11 cellular contexts compared by ENCODE assay signal in genomic region chr17:75367312-75367711, GRCh38. TPM values are rescaled to one million over a fixed set of nuclear protein-coding genes. Genes with fewer than 3 reads are reported as not detected.
DNase-seq lines count a peak whose midpoint lies in the region; ATAC-seq lines count a peak whose summit lies in the region.
"Had no signal": no experiment of that assay in that cellular context is flagged by ENCODE, and none has a peak within 500 bp of the region (broad histone marks: within the 10 kb centered on the region; RNA-seq: fewer than 3 reads in every experiment).

No MANE protein-coding gene starts in this region.

- DNase-seq in activated T-cell treated with anti-CD3 and anti-CD28 coated beads, Interleukin-2, amount 50 U/mL, for 4 hours: no peak
- no peak for DNase-seq in activated T-cell treated with anti-CD3 and anti-CD28 coated beads for 4 hours
- DNase-seq in T-helper 2 cell treated with Interferon-gamma antibody and Interleukin-4, amounts not matched to agents 5 μg/mL and 100 μg/mL, for 36 hours (ENCODE audit: low spot score): no peak
- peak; percentile 26 for DNase-seq in epithelial cell of prostate (ENCODE audit: low read depth, low spot score)
- DNase-seq in central memory CD4-positive, alpha-beta T cell: no peak
- no peak for DNase-seq in NCI-H1436 (lab: John Stamatoyannopoulos, UW)
- DNase-seq: NCI-H1105, thyroid gland had no signal

- H3K36me3 Mint-ChIP-seq in activated T-cell treated with anti-CD3 and anti-CD28 coated beads, Interleukin-2, amount 50 U/mL, for 4 hours (ENCODE audit: insufficient read depth): peaks cover 23% of the 10 kb centered on the region
- H3K36me3 Mint-ChIP-seq in T-helper 2 cell treated with Interferon-gamma antibody and Interleukin-4, amounts not matched to agents 5 μg/mL and 100 μg/mL, for 36 hours (ENCODE audit: low read depth): peaks cover 12% of the 10 kb centered on the region
- peaks cover 31% of the 10 kb centered on the region for H3K36me3 Mint-ChIP-seq in stimulated activated memory B cell treated with anti-CD40 and anti-IgM and Interleukin-4, amounts not matched to agents 10 μg/mL and 1 μg/mL and 100 μg/mL, for 72 hours

- H3K27ac Mint-ChIP-seq in T-helper 2 cell treated with Interferon-gamma antibody and Interleukin-4, amounts not matched to agents 5 μg/mL and 100 μg/mL, for 36 hours: peak overlapping the region; percentile 47
- H3K27ac Mint-ChIP-seq in stimulated activated memory B cell treated with anti-CD40 and anti-IgM and Interleukin-4, amounts not matched to agents 10 μg/mL and 1 μg/mL and 100 μg/mL, for 72 hours: peak overlapping the region; percentile 62

- peaks cover 91% of the 10 kb centered on the region for H3K4me1 Mint-ChIP-seq in activated T-cell treated with anti-CD3 and anti-CD28 coated beads, Interleukin-2, amount 50 U/mL, for 4 hours (ENCODE audit: low read depth)
- H3K4me1 Mint-ChIP-seq in T-helper 2 cell treated with Interferon-gamma antibody and Interleukin-4, amounts not matched to agents 5 μg/mL and 100 μg/mL, for 36 hours (ENCODE audit: low read depth): peaks cover 75% of the 10 kb centered on the region
- peaks cover 92% of the 10 kb centered on the region for H3K4me1 Mint-ChIP-seq in stimulated activated memory B cell treated with anti-CD40 and anti-IgM and Interleukin-4, amounts not matched to agents 10 μg/mL and 1 μg/mL and 100 μg/mL, for 72 hours

- no peaks in the 10 kb centered on the region for H3K9me3 Mint-ChIP-seq in activated T-cell treated with anti-CD3 and anti-CD28 coated beads, Interleukin-2, amount 50 U/mL, for 4 hours
- no peaks in the 10 kb centered on the region for H3K9me3 Mint-ChIP-seq in T-helper 2 cell treated with Interferon-gamma antibody and Interleukin-4, amounts not matched to agents 5 μg/mL and 100 μg/mL, for 36 hours
- H3K9me3 Mint-ChIP-seq in stimulated activated memory B cell treated with anti-CD40 and anti-IgM and Interleukin-4, amounts not matched to agents 10 μg/mL and 1 μg/mL and 100 μg/mL, for 72 hours: no peaks in the 10 kb centered on the region
- H3K9me3 Mint-ChIP-seq: dendritic cell treated with granulocyte-macrophage colony-stimulating factor and Interleukin-4, amounts not matched to agents 40 ng/mL and 50 ng/mL, for 4 days had no signal

- H3K4me3 Mint-ChIP-seq in activated T-cell treated with anti-CD3 and anti-CD28 coated beads, Interleukin-2, amount 50 U/mL, for 4 hours: no peak overlapping the region
- no peak overlapping the region for H3K4me3 Mint-ChIP-seq in T-helper 2 cell treated with Interferon-gamma antibody and Interleukin-4, amounts not matched to agents 5 μg/mL and 100 μg/mL, for 36 hours
- H3K4me3 Mint-ChIP-seq in stimulated activated memory B cell treated with anti-CD40 and anti-IgM and Interleukin-4, amounts not matched to agents 10 μg/mL and 1 μg/mL and 100 μg/mL, for 72 hours: no peak overlapping the region
- H3K4me3 Mint-ChIP-seq: dendritic cell treated with granulocyte-macrophage colony-stimulating factor and Interleukin-4, amounts not matched to agents 40 ng/mL and 50 ng/mL, for 4 days had no signal

- H3K27me3 Mint-ChIP-seq in activated T-cell treated with anti-CD3 and anti-CD28 coated beads, Interleukin-2, amount 50 U/mL, for 4 hours (ENCODE audit: low read depth): no peaks in the 10 kb centered on the region
- no peaks in the 10 kb centered on the region for H3K27me3 Mint-ChIP-seq in T-helper 2 cell treated with Interferon-gamma antibody and Interleukin-4, amounts not matched to agents 5 μg/mL and 100 μg/mL, for 36 hours (ENCODE audit: low read depth)
- no peaks in the 10 kb centered on the region for H3K27me3 Mint-ChIP-seq in stimulated activated memory B cell treated with anti-CD40 and anti-IgM and Interleukin-4, amounts not matched to agents 10 μg/mL and 1 μg/mL and 100 μg/mL, for 72 hours
- H3K27me3 Mint-ChIP-seq: dendritic cell treated with granulocyte-macrophage colony-stimulating factor and Interleukin-4, amounts not matched to agents 40 ng/mL and 50 ng/mL, for 4 days had no signal

- H3K27ac ChIP-seq in epithelial cell of prostate: peak overlapping the region; percentile 8
- H3K27ac ChIP-seq: thyroid gland had no signal

- peak; percentile 65 to 77 for ATAC-seq in activated T-cell treated with anti-CD3 and anti-CD28 coated beads, Interleukin-2, amount 50 U/mL, for 4 hours
- no peak for ATAC-seq in stimulated activated memory B cell treated with anti-CD40 and anti-IgM and Interleukin-4, amounts not matched to agents 10 μg/mL and 1 μg/mL and 100 μg/mL, for 72 hours
- no peak for ATAC-seq in HG03135 (IDR thresholded peaks at IDR 0.05; ENCODE audit: unreplicated experiment)

RNA-seq across cellular contexts. Expression of gene GRB2, which starts 38.2 kb away (rescaled TPM):
- total RNA-seq in activated T-cell treated with anti-CD3 and anti-CD28 coated beads, Interleukin-2, amount 50 U/mL, for 4 hours: 100 to 1,000 TPM; 186 to 210 (median 207) TPM

Comparison
In these comparisons a context has a peak if more than half of its experiments do, and no peak if none do; other contexts are left out.
1. ATAC-seq: peak in activated T-cell treated with anti-CD3 and anti-CD28 coated beads, Interleukin-2, amount 50 U/mL, for 4 hours (2 of 2); none in stimulated activated memory B cell treated with anti-CD40 and anti-IgM and Interleukin-4, amounts not matched to agents 10 μg/mL and 1 μg/mL and 100 μg/mL, for 72 hours (single experiment) and HG03135 (single experiment).